14 cellular contexts compared by ENCODE assay signal in genomic region chr4:152970102-152970820, GRCh38. TPM values are rescaled to one million over a fixed set of nuclear protein-coding genes. Genes with fewer than 3 reads are reported as not detected.
A peak's percentile ranks its signal among the peaks of the same experiment; 100 is the strongest.
DNase-seq lines count a peak whose midpoint lies in the region; ATAC-seq and TF ChIP-seq lines count a peak whose summit lies in the region.
"Had no signal": no experiment of that assay in that cellular context is flagged by ENCODE, and none has a peak within 500 bp of the region (broad histone marks: within the 10 kb centered on the region; RNA-seq: fewer than 3 reads in every experiment).

No MANE protein-coding gene starts in this region.

- CTCF ChIA-PET in PC-3 (lab: Charles Lee): interaction anchor here (0.6 kb wide), 1 partner anchor 67 kb away, joined by 3 read pairs; no protein-coding TSS in a partner anchor

- H3K27ac Mint-ChIP-seq in mesothelial cell of epicardium (peak overlapping the region; percentile 90), endodermal cell (no peak overlapping the region)
- H3K27ac Mint-ChIP-seq: B cell had no signal

- POLR2A ChIA-PET in PC-3 (lab: Charles Lee; ENCODE audit: unreplicated experiment): interaction anchor here (0.5 to 0.6 kb wide), 3 partner anchors 191 to 452 kb away, joined by 3 to 8 read pairs (median 6); partner anchors contain the start of genes ARFIP1 and TIGD4

- no peak for TF ChIP-seq POLR2A in GM18505 (IDR thresholded peaks at IDR 0.05; ENCODE audit: borderline replicate concordance, extremely low read depth, insufficient read depth, insufficient read length)

- peak overlapping the region; percentile 61 for H3K4me2 ChIP-seq in PC-3 (ENCODE audit: low read length)

- H3K27me3 Mint-ChIP-seq in mesothelial cell of epicardium (ENCODE audit: low read depth) (no peaks in the 10 kb centered on the region), endodermal cell (ENCODE audit: insufficient read depth) (no peaks in the 10 kb centered on the region)
- H3K27me3 Mint-ChIP-seq: B cell had no signal

- H3K9ac ChIP-seq in PC-3 (ENCODE audit: low read length): no peak overlapping the region
- H3K9ac ChIP-seq in endodermal cell (ENCODE audit: extremely low read depth, low read length, poor library complexity, severe bottlenecking): no peak overlapping the region

- H3K27me3 ChIP-seq in PC-3 (ENCODE audit: low read length): no peaks in the 10 kb centered on the region
- H3K27me3 ChIP-seq in endodermal cell (ENCODE audit: control insufficient read depth, insufficient read depth, low read length, poor library complexity, severe bottlenecking): no peaks in the 10 kb centered on the region
- H3K27me3 ChIP-seq: gastroesophageal sphincter, neutrophil had no signal

- H2AFZ ChIP-seq in PC-3 (ENCODE audit: low read length): 0 out of 2 replicates have a peak overlapping the region, but pooled peaks have one; percentile 13

- TF ChIP-seq CTCF in PC-3 (conservative IDR thresholded peaks at IDR 0.05; ENCODE audit: low read depth, low read length) (no peak), mesothelial cell of epicardium (IDR thresholded peaks at IDR 0.05; ENCODE audit: unreplicated experiment) (no peak), endodermal cell (conservative IDR thresholded peaks at IDR 0.05) (no peak)

- peak; percentile 82 for ATAC-seq in PC-3
- no peak for ATAC-seq in GM18505 (IDR thresholded peaks at IDR 0.05; ENCODE audit: unreplicated experiment)
- no peak for ATAC-seq in HG02973 (IDR thresholded peaks at IDR 0.05; ENCODE audit: unreplicated experiment)
- no peak for ATAC-seq in GM21390 (IDR thresholded peaks at IDR 0.05; ENCODE audit: unreplicated experiment)
- ATAC-seq: gastroesophageal sphincter, left lobe of liver had no signal

- H3K79me2 ChIP-seq in PC-3 (ENCODE audit: low read length): no peaks in the 10 kb centered on the region

- no peaks in the 10 kb centered on the region for H3K9me3 Mint-ChIP-seq in mesothelial cell of epicardium
- no peaks in the 10 kb centered on the region for H3K9me3 Mint-ChIP-seq in endodermal cell

- H4K20me1 ChIP-seq in PC-3 (ENCODE audit: low read length): no peaks in the 10 kb centered on the region

- peak overlapping the region; percentile 79 for H3K27ac ChIP-seq in PC-3 (ENCODE audit: low read length)
- no peak overlapping the region for H3K27ac ChIP-seq in endodermal cell (ENCODE audit: low read depth, low read length)
- H3K27ac ChIP-seq: gastroesophageal sphincter, neutrophil had no signal

- H3K4me1 Mint-ChIP-seq in mesothelial cell of epicardium (peaks cover 62% of the 10 kb centered on the region), endodermal cell (no peaks in the 10 kb centered on the region)

- H3K36me3 ChIP-seq in PC-3 (ENCODE audit: low read depth, low read length) (no peaks in the 10 kb centered on the region), endodermal cell (ENCODE audit: control insufficient read depth, insufficient read depth, low read length) (peaks cover 32% of the 10 kb centered on the region)
- H3K36me3 ChIP-seq: neutrophil had no signal

- intact Hi-C loops in PC-3 (cut with micrococcal nuclease): loop anchor here (1.0 kb wide), 1 partner anchor 156 kb away; no protein-coding TSS in a partner anchor

- no peaks in the 10 kb centered on the region for H3K9me2 ChIP-seq in PC-3 (replicated peaks; ENCODE audit: low read length)

- H3K9me3 ChIP-seq in PC-3 (ENCODE audit: low read length) (no peaks in the 10 kb centered on the region), endodermal cell (ENCODE audit: control insufficient read depth, low read length) (no peaks in the 10 kb centered on the region)
- H3K9me3 ChIP-seq: gastroesophageal sphincter, neutrophil had no signal

- H3K4me3 ChIP-seq in PC-3 (ENCODE audit: low read length): no peak overlapping the region; the same call in 1 of the 2 replicates
- H3K4me3 ChIP-seq in endodermal cell (ENCODE audit: low read length): no peak overlapping the region
- H3K4me3 ChIP-seq: gastroesophageal sphincter had no signal

- peaks cover 4% of the 10 kb centered on the region for H3F3A ChIP-seq in PC-3 (ENCODE audit: low read length, unreplicated experiment)

- peaks cover 43% of the 10 kb centered on the region for H3K4me1 ChIP-seq in PC-3 (ENCODE audit: insufficient read depth, low read length)
- H3K4me1 ChIP-seq in endodermal cell (ENCODE audit: control insufficient read depth, insufficient read depth, low read length): no peaks in the 10 kb centered on the region
- H3K4me1 ChIP-seq: gastroesophageal sphincter had no signal

- DNase-seq in DMS79 (lab: John Stamatoyannopoulos, UW) (peak; percentile 28), PC-3 (peak; percentile 92), dedifferentiated amniotic fluid mesenchymal stem cell (ENCODE audit: extremely low spot score) (peak; percentile 35), mesothelial cell of epicardium (ENCODE audit: low spot score in 2 of 2, unreplicated experiment in 2 of 2) (no peak), endodermal cell (no peak)
- DNase-seq: activated effector memory CD4-positive, alpha-beta T cell treated with anti-CD3 and anti-CD28 coated beads, Interleukin-2, amount 50 U/mL, for 16 hours; NCI-H2029 treated with DMSO at 0.1 percent for 48 hours had no signal

- peaks cover 9% of the 10 kb centered on the region for H3K36me3 Mint-ChIP-seq in mesothelial cell of epicardium
- peaks cover 34% of the 10 kb centered on the region for H3K36me3 Mint-ChIP-seq in endodermal cell (ENCODE audit: low read depth)

- H3K4me3 Mint-ChIP-seq in mesothelial cell of epicardium: no peak overlapping the region
- no peak overlapping the region for H3K4me3 Mint-ChIP-seq in endodermal cell
- H3K4me3 Mint-ChIP-seq: B cell had no signal

- no TSS peak for BruUV-seq in PC-3 (replicated peaks; lab: Mats Ljungman, UMichigan)

- 95 to 97% methylated on average over 2 to 3 of the region's 3 CpGs for WGBS in endodermal cell (ENCODE audit: insufficient coverage in 1 of 2, insufficient read length in 1 of 2), 2 experiments

RNA-seq across cellular contexts. Expression of gene FHDC1, which starts 34.1 kb away (rescaled TPM):
- 0.95 and 2.2 TPM in 2 replicates for total RNA-seq in PC-3 (2014; rRNA removed)
- 4.2 to 4.6 TPM (median 4.3 TPM) in 3 replicates for total RNA-seq in mesothelial cell of epicardium
- total RNA-seq in endodermal cell: 1 to 10 TPM; 2.5 to 7.9 TPM
- 3.2 TPM for polyA plus RNA-seq in endodermal cell (2013, experiment 1 of 2)
- 2.2 TPM for polyA plus RNA-seq in endodermal cell (2013, experiment 2 of 2)

Comparison
In these comparisons a context has a peak if more than half of its experiments do, and no peak if none do; other contexts are left out.
1. DNase-seq: peak in DMS79 (single experiment), PC-3 (single experiment) and dedifferentiated amniotic fluid mesenchymal stem cell (single experiment); none in mesothelial cell of epicardium (0 of 2) and endodermal cell (single experiment).